ENCODE assay signal across 20 cellular contexts in the genomic region with DNA sequence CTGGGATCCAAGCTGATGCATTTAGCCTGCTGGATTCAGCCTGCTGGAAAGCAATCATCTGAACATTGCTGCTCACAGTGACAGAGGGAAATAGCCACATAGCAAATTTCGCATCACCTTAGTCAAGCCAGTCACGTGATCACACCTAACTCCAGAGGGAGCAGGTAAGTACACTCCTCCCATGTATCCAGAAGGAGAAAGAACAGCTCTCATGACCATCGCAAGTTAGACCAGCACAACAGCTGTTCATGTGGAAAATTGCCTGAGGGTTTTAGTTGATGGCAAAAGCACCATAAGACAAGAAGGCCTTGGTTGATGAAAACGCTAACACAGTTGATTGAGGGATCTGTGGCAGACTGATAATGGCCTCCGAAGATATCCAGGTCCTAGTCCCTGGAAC. TPM values are rescaled to one million over a fixed set of nuclear protein-coding genes. Genes with fewer than 3 reads are reported as not detected.
"Had no signal": no experiment of that assay in that cellular context is flagged by ENCODE, and none has a peak within 500 bp of the region (broad histone marks: within the 10 kb centered on the region; RNA-seq: fewer than 3 reads in every experiment).

No MANE protein-coding gene starts in this region.

- FAIRE-seq: pancreas had no signal

- DNase-seq: activated CD4-positive, alpha-beta T cell treated with anti-CD3 and anti-CD28 coated beads, Interleukin-2, amount 10 ng/mL, durations not matched to agents 24 days and 14 days; activated CD4-positive, CD25-positive, alpha-beta regulatory T cell; activated CD8-positive, alpha-beta T cell treated with anti-CD3 and anti-CD28 coated beads for 36 hours; activated naive CD4-positive, alpha-beta T cell; activated naive CD8-positive, alpha-beta T cell treated with anti-CD3 and anti-CD28 coated beads, Interleukin-2, amount 10 ng/mL, durations not matched to agents 7 days and 5 days; activated T-cell treated with anti-CD3 and anti-CD28 coated beads, Interleukin-2, amount 50 U/mL, for 1 hour; amygdala; dermis blood vessel endothelial cell; effector memory CD4-positive, alpha-beta T cell; left lung; mucosa of descending colon; naive thymus-derived CD4-positive, alpha-beta T cell; pancreas; sigmoid colon; stimulated activated CD4-positive, alpha-beta T cell treated with anti-CD3 and anti-CD28 coated beads, Interleukin-4, amount 100 ng/mL, for 4 hours; T-helper 1 cell; T-helper 9 cell; upper lobe of right lung had no signal

- H3K9me3 ChIP-seq: left lung, mucosa of descending colon, neutrophil, pancreas, sigmoid colon, testis, upper lobe of right lung had no signal

- H3K36me3 ChIP-seq: left lung, neutrophil, pancreas, sigmoid colon, upper lobe of right lung had no signal

- H3K4me1 ChIP-seq: left lung, pancreas, sigmoid colon, upper lobe of right lung had no signal

- H3K27me3 ChIP-seq: left lung, neutrophil, pancreas, sigmoid colon, testis, upper lobe of right lung had no signal

- H3K4me3 ChIP-seq: left lung, mucosa of descending colon, pancreas, sigmoid colon, testis, upper lobe of right lung had no signal

- H3K27ac ChIP-seq: left lung, neutrophil, pancreas, sigmoid colon, testis, upper lobe of right lung had no signal

RNA-seq across cellular contexts. Expression of gene MYO10, which starts 34.2 kb away (rescaled TPM):
- total RNA-seq: activated naive CD8-positive, alpha-beta T cell treated with anti-CD3 and anti-CD28 coated beads, Interleukin-2, amount 10 ng/mL, durations not matched to agents 7 days and 5 days had no signal
